Comparison of ENCODE assay signal across 1 cellular context in the genomic region with DNA sequence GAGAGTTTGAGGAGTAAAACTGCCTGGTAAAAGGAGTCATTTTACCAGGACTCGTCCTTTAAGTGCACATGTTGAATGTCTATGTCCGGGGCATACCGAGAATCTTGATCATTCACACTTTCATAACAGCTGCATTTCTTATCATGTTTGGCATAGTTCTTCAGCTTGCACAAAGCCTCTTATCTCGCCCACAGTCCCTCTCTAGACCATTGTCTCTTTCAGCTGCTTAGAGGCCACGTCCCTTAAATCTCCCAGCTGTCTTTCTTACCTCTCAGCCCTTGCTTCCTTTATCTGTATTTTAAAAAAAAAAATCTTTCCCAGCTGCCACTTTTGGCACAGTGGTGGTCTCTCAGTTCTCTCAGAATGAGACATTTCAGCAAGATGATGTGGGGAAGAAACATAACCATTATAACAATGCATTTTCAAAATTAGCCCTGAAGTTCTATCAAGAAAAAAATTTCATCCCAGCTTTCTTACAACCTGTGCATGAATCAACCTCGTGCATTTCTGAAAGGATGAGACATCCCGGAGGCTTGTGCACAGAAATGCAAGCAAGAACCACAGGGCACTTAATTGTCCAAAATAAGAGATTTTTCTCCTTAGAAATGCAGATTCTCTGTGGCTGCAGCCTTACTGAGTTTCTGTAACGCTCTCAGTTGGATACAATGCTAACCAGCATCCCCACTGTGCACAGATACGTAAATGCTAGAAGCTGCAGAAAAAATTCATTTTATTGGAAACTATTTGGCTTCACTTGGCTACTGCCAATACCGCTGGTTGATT.
TF ChIP-seq lines count a peak whose summit lies in the region.

No MANE protein-coding gene starts in this region.

TF ChIP-seq in WTC11, 78 proteins besides CTCF, POLR2A, EP300 and RAD21 (continued from another document):
- TF ChIP-seq, protein P1, sequence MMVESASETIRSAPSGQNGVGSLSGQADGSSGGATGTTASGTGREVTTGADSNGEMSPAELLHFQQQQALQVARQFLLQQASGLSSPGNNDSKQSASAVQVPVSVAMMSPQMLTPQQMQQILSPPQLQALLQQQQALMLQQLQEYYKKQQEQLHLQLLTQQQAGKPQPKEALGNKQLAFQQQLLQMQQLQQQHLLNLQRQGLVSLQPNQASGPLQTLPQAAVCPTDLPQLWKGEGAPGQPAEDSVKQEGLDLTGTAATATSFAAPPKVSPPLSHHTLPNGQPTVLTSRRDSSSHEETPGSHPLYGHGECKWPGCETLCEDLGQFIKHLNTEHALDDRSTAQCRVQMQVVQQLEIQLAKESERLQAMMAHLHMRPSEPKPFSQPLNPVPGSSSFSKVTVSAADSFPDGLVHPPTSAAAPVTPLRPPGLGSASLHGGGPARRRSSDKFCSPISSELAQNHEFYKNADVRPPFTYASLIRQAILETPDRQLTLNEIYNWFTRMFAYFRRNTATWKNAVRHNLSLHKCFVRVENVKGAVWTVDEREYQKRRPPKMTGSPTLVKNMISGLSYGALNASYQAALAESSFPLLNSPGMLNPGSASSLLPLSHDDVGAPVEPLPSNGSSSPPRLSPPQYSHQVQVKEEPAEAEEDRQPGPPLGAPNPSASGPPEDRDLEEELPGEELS (CRISPR knock-in tag; IDR thresholded peaks at IDR 0.05) = no peak
- TF ChIP-seq NR1H2 (CRISPR knock-in tag; IDR thresholded peaks at IDR 0.05) (no peak), FOXK1 (CRISPR knock-in tag; IDR thresholded peaks at IDR 0.05) (no peak), SP1 (CRISPR knock-in tag; conservative IDR thresholded peaks at IDR 0.05) (no peak), TEAD4 (CRISPR knock-in tag; IDR thresholded peaks at IDR 0.05) (no peak), GRHL2 (CRISPR knock-in tag; IDR thresholded peaks at IDR 0.05; ENCODE audit: insufficient replicate concordance, severe bottlenecking) (no peak), NFE2L1 (CRISPR knock-in tag; IDR thresholded peaks at IDR 0.05) (no peak), JUN (CRISPR knock-in tag; IDR thresholded peaks at IDR 0.05) (no peak), TP53 (CRISPR knock-in tag; IDR thresholded peaks at IDR 0.05) (no peak), GABPB1 (CRISPR knock-in tag; IDR thresholded peaks at IDR 0.05) (no peak), NFATC4 (CRISPR knock-in tag; IDR thresholded peaks at IDR 0.05) (no peak)
- TF ChIP-seq, protein P2, sequence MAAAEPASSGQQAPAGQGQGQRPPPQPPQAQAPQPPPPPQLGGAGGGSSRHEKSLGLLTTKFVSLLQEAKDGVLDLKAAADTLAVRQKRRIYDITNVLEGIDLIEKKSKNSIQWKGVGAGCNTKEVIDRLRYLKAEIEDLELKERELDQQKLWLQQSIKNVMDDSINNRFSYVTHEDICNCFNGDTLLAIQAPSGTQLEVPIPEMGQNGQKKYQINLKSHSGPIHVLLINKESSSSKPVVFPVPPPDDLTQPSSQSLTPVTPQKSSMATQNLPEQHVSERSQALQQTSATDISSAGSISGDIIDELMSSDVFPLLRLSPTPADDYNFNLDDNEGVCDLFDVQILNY (CRISPR knock-in tag; IDR thresholded peaks at IDR 0.05) = no peak
